Comparison of ENCODE assay signal across 9 cellular contexts in the genomic region with DNA sequence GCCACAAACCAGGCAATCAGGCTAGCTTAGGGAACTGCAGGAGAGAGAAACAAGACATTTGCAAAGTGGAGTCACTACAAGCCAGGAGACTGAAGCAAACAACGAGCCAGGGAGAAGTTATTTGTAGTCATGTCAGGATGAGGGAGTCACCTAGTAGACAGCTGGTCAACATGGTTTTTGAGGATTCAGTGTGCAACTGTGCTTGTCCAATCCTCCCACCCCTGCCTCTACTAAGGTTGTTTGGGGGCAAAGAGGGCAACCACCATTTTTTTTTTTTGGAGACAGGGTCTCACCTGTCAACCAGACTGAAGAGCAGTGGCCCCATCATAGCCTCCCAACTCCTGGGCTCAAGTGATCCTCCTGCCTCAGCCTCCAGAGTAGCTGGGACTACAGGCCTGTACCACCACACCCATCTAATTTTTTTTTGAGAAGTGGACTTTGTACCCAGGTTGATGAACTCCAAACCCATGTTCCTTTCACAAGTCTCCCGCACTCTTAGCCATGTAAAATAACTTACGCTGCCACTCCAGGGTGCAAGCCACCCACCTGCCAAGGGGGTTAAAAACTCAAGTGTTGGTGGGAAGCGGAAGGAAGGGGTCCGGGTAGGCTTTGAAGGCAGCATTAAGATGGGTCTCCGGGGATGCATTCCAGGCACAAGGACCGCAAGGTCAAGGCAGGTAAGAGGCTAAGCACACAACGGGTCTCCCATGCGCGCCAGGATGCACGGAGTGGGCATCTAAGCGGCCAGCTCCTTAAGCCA. TPM values are rescaled to one million over a fixed set of nuclear protein-coding genes. Genes with fewer than 3 reads are reported as not detected.
DNase-seq lines count a peak whose midpoint lies in the region; ATAC-seq, FAIRE-seq and TF ChIP-seq lines count a peak whose summit lies in the region.
"Had no signal": no experiment of that assay in that cellular context is flagged by ENCODE, and none has a peak within 500 bp of the region (broad histone marks: within the 10 kb centered on the region; RNA-seq: fewer than 3 reads in every experiment).

No MANE protein-coding gene starts in this region.

- WGBS in A549 (ENCODE audit: missing lambda C conversion rate): 2% methylated on average over 12 of the region's 12 CpGs
- WGBS in HUES64: 10% methylated on average over 12 of the region's 12 CpGs

- peaks cover 49% of the 10 kb centered on the region for H3K36me3 ChIP-seq in HUES64 (ENCODE audit: insufficient read depth, low read length)
- H3K36me3 ChIP-seq in mucosa of stomach (ENCODE audit: control insufficient read depth, insufficient read depth, low read length): peaks cover 21% of the 10 kb centered on the region

- peak overlapping the region; percentile 96 for H3K4me2 ChIP-seq in A549

- no peak for TF ChIP-seq CTCF in A549 (IDR thresholded peaks at IDR 0.05)
- no peak for TF ChIP-seq CTCF in cardiac fibroblast (IDR thresholded peaks at IDR 0.05; ENCODE audit: low read depth, low read length)
- TF ChIP-seq CTCF in D721Med (IDR thresholded peaks at IDR 0.05; ENCODE audit: insufficient read depth, missing control alignments): no peak

- peaks cover 48% of the 10 kb centered on the region for H3K4me1 ChIP-seq in A549
- H3K4me1 ChIP-seq in HUES64 (ENCODE audit: insufficient read depth, low read length): peaks cover 8% of the 10 kb centered on the region
- peaks cover 22% of the 10 kb centered on the region for H3K4me1 ChIP-seq in mucosa of stomach (ENCODE audit: control insufficient read depth, insufficient read depth, low read length)

- TF ChIP-seq POLR2A in A549 (IDR thresholded peaks at IDR 0.05; ENCODE audit: low read length): no peak

- H3K27ac ChIP-seq in A549 (peak overlapping the region; percentile 89 to 93), HUES64 (ENCODE audit: low read depth, low read length) (peak overlapping the region; percentile 97)

- H3K9me3 ChIP-seq in A549 (no peaks in the 10 kb centered on the region), HUES64 (ENCODE audit: insufficient read depth, low read depth, low read length) (no peaks in the 10 kb centered on the region), mucosa of stomach (ENCODE audit: control insufficient read depth, low read length) (no peaks in the 10 kb centered on the region)

- no peak for FAIRE-seq in A549 (lab: Jason Lieb, UNC)
- no peak for FAIRE-seq in D721Med (lab: Jason Lieb, UNC)

- intact Hi-C loops in posterior vena cava (cut with DNase I): no loop called here

- CTCF ChIA-PET in A549 (lab: Yijun Ruan, JAX): interaction anchor here (0.6 to 43.0 kb wide), 10 partner anchors 9 to 404 kb away, joined by 3 to 2512 read pairs (median 4); a partner anchor contains a TSS

- no peak for TF ChIP-seq RAD21 in A549 (conservative IDR thresholded peaks at IDR 0.05 in 1 of 2, IDR thresholded peaks at IDR 0.05 in 1 of 2)

- no peak for TF ChIP-seq EP300 in A549 (IDR thresholded peaks at IDR 0.05)

- H3K27me3 ChIP-seq in HUES64 (ENCODE audit: insufficient read depth, low read length) (no peaks in the 10 kb centered on the region), mucosa of stomach (ENCODE audit: control insufficient read depth, insufficient read depth, low read length) (no peaks in the 10 kb centered on the region)

- POLR2A ChIA-PET in A549 (lab: Yijun Ruan, JAX): interaction anchor here (0.5 to 2.3 kb wide), 7 partner anchors 8 to 439 kb away, joined by 3 to 29 read pairs (median 3); a partner anchor contains a TSS

- ATAC-seq in A549: no peak

- H3K4me3 ChIP-seq in A549: peak overlapping the region; percentile 85
- H3K4me3 ChIP-seq in HUES64 (ENCODE audit: low read length): peak overlapping the region; percentile 97
- H3K4me3 ChIP-seq in cardiac fibroblast (replicated peaks in 1 of 2; ENCODE audit: low read depth in 2 of 2, low read length in 2 of 2): peak overlapping the region; percentile 80 to 81
- H3K4me3 ChIP-seq in mucosa of stomach (ENCODE audit: low read length): peak overlapping the region; percentile 82

- H3K9ac ChIP-seq in HUES64 (ENCODE audit: low read depth, low read length) (peak overlapping the region; percentile 99), mucosa of stomach (ENCODE audit: low read length) (peak overlapping the region; percentile 75)

- DNase-seq in A549 (ENCODE audit: low read depth in 1 of 2, low spot score in 1 of 2) (no peak), cardiac fibroblast (ENCODE audit: low read depth in 2 of 2) (no peak), posterior vena cava (ENCODE audit: low spot score) (no peak), kidney glomerular epithelial cell (lab: John Stamatoyannopoulos, UW) (no peak), D721Med (ENCODE audit: insufficient read length, low spot score) (no peak), SW 1271 (lab: John Stamatoyannopoulos, UW) (no peak)

TF ChIP-seq in A549, 52 proteins besides CTCF, POLR2A, EP300 and RAD21:
- TF ChIP-seq SMC3 (IDR thresholded peaks at IDR 0.05) (no peak), CHD2 (IDR thresholded peaks at IDR 0.05; ENCODE audit: low read length, partially characterized antibody) (no peak), HOXB13 (CRISPR knock-in tag; IDR thresholded peaks at IDR 0.05; ENCODE audit: low read depth) (no peak), KDM5A (IDR thresholded peaks at IDR 0.05) (no peak), FOXS1 (CRISPR knock-in tag; IDR thresholded peaks at IDR 0.05) (no peak), HOXB5 (CRISPR knock-in tag; IDR thresholded peaks at IDR 0.05) (no peak), HDAC2 (IDR thresholded peaks at IDR 0.05) (no peak), ESRRA (IDR thresholded peaks at IDR 0.05; ENCODE audit: borderline replicate concordance, low read length) (no peak)
- TF ChIP-seq, protein P1, sequence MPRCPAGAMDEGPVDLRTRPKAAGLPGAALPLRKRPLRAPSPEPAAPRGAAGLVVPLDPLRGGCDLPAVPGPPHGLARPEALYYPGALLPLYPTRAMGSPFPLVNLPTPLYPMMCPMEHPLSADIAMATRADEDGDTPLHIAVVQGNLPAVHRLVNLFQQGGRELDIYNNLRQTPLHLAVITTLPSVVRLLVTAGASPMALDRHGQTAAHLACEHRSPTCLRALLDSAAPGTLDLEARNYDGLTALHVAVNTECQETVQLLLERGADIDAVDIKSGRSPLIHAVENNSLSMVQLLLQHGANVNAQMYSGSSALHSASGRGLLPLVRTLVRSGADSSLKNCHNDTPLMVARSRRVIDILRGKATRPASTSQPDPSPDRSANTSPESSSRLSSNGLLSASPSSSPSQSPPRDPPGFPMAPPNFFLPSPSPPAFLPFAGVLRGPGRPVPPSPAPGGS (IDR thresholded peaks at IDR 0.05): no peak
- TF ChIP-seq, protein P2, sequence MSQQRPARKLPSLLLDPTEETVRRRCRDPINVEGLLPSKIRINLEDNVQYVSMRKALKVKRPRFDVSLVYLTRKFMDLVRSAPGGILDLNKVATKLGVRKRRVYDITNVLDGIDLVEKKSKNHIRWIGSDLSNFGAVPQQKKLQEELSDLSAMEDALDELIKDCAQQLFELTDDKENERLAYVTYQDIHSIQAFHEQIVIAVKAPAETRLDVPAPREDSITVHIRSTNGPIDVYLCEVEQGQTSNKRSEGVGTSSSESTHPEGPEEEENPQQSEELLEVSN (IDR thresholded peaks at IDR 0.05; ENCODE audit: borderline replicate concordance, low read depth): no peak
- TF ChIP-seq, protein P3, sequence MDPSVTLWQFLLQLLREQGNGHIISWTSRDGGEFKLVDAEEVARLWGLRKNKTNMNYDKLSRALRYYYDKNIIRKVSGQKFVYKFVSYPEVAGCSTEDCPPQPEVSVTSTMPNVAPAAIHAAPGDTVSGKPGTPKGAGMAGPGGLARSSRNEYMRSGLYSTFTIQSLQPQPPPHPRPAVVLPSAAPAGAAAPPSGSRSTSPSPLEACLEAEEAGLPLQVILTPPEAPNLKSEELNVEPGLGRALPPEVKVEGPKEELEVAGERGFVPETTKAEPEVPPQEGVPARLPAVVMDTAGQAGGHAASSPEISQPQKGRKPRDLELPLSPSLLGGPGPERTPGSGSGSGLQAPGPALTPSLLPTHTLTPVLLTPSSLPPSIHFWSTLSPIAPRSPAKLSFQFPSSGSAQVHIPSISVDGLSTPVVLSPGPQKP (IDR thresholded peaks at IDR 0.05; ENCODE audit: low read depth, low read length): no peak

RNA-seq across cellular contexts. Expression of a gene that starts 1.0 kb away (rescaled TPM):
- polyA plus RNA-seq in A549 (2011; rRNA removed) (3,076 and 3,452 TPM in 2 replicates), A549 (2017; fragmentation: RNase III; extraction: RNeasy Plus Mini Kit Qiagen cat#74134 plus additional on column Dnase treatment) (2,179 to 2,449 TPM (median 2,307 TPM) in 3 replicates)
- 3,719 and 4,748 TPM in 2 replicates for polyA plus RNA-seq in A549 (2012; cell fraction: cytosol; rRNA removed)
- 1,546 and 2,457 TPM in 2 replicates for polyA plus RNA-seq in A549 (2012; cell fraction: nucleus; rRNA removed)
- polyA minus RNA-seq in A549 (2011; rRNA and poly(A)+ RNA removed): 258 and 279 TPM in 2 replicates
- polyA plus RNA-seq in HUES64 (2013, experiment 1 of 2): 2,082 TPM
- polyA plus RNA-seq in HUES64 (2013, experiment 2 of 2): 2,092 TPM
- total RNA-seq in posterior vena cava: 1,000 to 10,000 TPM in 1 of 2 donors, 100 to 1,000 TPM in 1; 997 to 1,074 TPM

RNA-seq across cellular contexts. Expression of a gene that starts 1.2 kb away (rescaled TPM):
- polyA plus RNA-seq in A549 (2011; rRNA removed): 44.9 and 62.8 TPM in 2 replicates
- 56.5 and 64.9 TPM in 2 replicates for polyA plus RNA-seq in A549 (2012; cell fraction: cytosol; rRNA removed)
- polyA plus RNA-seq in A549 (2012; cell fraction: nucleus; rRNA removed): 35.2 and 46.8 TPM in 2 replicates
- polyA plus RNA-seq in A549 (2017; fragmentation: RNase III; extraction: RNeasy Plus Mini Kit Qiagen cat#74134 plus additional on column Dnase treatment): 59.4 to 65.6 TPM (median 59.9 TPM) in 3 replicates
- polyA minus RNA-seq in A549 (2011; rRNA and poly(A)+ RNA removed): 13.2 and 17.5 TPM in 2 replicates
- 57.9 TPM for polyA plus RNA-seq in HUES64 (2013, experiment 1 of 2)
- 50.6 TPM for polyA plus RNA-seq in HUES64 (2013, experiment 2 of 2)
- 10 to 100 TPM; 23.1 to 23.4 TPM for total RNA-seq in posterior vena cava

RNA-seq across cellular contexts. Expression of a gene that starts 7.5 kb away (rescaled TPM):
- polyA plus RNA-seq in A549 (2011; rRNA removed) (not detected in 2 replicates), A549 (2017; fragmentation: RNase III; extraction: RNeasy Plus Mini Kit Qiagen cat#74134 plus additional on column Dnase treatment) (0.12 TPM in 1 of 3 replicates, not detected in the others)
- 0.04 and 0.05 TPM in 2 replicates for polyA plus RNA-seq in A549 (2012; cell fraction: cytosol; rRNA removed)
- 0.07 TPM in 1 of 2 replicates, not detected in the other for polyA plus RNA-seq in A549 (2012; cell fraction: nucleus; rRNA removed)
- polyA minus RNA-seq in A549 (2011; rRNA and poly(A)+ RNA removed): not detected in 2 replicates
- not detected for polyA plus RNA-seq in HUES64 (2013, experiment 1 of 2)
- polyA plus RNA-seq in HUES64 (2013, experiment 2 of 2): not detected
- total RNA-seq in posterior vena cava: not detected
- total RNA-seq: NCI-H460 had no signal
